1 cellular context compared by ENCODE assay signal in the genomic region with DNA sequence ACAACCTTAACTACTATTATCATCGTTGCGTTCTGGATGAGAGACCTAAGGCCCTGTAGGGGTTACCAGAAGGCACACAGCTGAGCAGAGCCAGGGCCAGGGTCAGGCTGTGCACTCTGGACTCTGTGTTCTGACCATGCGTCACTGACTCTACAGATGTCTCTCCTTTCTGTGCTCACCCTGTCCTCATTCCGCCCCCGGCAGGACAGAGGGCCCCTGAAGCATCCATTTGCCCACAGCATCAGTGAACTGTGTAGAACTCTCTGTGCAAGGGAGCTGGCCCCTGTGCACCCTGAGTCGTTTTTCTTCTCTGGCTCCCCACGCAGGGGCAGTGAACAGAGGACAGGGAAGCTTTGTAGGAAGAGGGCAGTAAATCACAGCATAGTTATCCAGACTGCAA.
TF ChIP-seq lines count a peak whose summit lies in the region.

No MANE protein-coding gene starts in this region.

TF ChIP-seq in K562, 482 proteins besides CTCF, POLR2A, EP300 and RAD21:
- TF ChIP-seq E2F1 (CRISPR knock-in tag; IDR thresholded peaks at IDR 0.05), result no peak
- no peak for TF ChIP-seq CAMTA2 (CRISPR knock-in tag; conservative IDR thresholded peaks at IDR 0.05)
- TF ChIP-seq ZBTB8A (IDR thresholded peaks at IDR 0.05; ENCODE audit: partially characterized antibody), result no peak
- TF ChIP-seq NR2C1 (IDR thresholded peaks at IDR 0.05), result no peak
- TF ChIP-seq NR2C1 (tag; IDR thresholded peaks at IDR 0.05), result no peak
- no peak for TF ChIP-seq ILK (tag; IDR thresholded peaks at IDR 0.05; ENCODE audit: borderline replicate concordance, low read depth)
- TF ChIP-seq ZNF347 (CRISPR knock-in tag; IDR thresholded peaks at IDR 0.05; ENCODE audit: low read depth), result no peak
- no peak for TF ChIP-seq ZNF707 (CRISPR knock-in tag; conservative IDR thresholded peaks at IDR 0.05)
- TF ChIP-seq E4F1 (CRISPR knock-in tag; IDR thresholded peaks at IDR 0.05; ENCODE audit: borderline replicate concordance), result no peak
- TF ChIP-seq, protein P1, sequence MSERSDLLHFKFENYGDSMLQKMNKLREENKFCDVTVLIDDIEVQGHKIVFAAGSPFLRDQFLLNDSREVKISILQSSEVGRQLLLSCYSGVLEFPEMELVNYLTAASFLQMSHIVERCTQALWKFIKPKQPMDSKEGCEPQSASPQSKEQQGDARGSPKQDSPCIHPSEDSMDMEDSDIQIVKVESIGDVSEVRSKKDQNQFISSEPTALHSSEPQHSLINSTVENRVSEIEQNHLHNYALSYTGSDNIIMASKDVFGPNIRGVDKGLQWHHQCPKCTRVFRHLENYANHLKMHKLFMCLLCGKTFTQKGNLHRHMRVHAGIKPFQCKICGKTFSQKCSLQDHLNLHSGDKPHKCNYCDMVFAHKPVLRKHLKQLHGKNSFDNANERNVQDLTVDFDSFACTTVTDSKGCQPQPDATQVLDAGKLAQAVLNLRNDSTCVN (CRISPR knock-in tag; IDR thresholded peaks at IDR 0.05), result no peak
- TF ChIP-seq SETDB1 (IDR thresholded peaks at IDR 0.05; ENCODE audit: low read length), result no peak
